ENCODE assay signal across 8 cellular contexts in the genomic region with DNA sequence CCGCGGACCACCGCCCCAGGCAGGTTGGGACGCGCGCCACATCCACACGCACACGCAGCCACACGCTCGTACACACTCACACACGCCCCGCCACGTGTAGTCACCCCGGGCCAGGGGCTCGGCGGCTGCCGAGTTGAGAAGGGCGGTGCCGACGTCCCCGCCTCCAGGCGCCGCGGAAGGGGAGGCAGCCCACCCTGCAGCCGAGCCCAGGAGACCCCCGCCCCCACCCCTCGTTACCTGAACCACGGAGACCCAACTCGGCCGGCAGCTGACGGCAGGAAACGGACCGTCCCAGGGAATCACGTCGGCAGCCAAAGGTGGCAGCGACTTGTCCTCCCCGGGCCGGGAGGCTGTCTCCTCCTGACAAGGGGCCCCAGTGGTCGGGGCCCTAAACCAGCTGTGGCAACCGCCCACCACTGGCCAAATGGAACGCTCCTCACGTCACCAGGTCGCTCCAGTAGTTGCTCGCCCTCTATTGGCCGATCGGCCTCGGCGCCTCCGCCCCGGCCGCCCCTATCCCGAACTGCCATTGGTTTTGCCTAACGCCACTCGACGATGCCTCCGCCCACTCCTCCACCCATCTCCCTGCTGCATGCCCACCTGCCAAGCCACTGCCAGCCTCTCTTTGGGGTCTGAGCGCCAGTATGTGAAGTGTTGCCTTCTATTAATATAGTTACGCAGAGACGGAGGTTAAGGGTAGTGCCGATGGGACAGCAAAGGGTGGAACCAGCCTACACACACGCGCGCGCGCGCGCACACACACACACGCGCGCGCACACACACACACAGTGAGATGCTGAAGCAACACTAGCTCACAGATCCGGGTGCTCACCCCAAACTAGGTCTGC. TPM values are rescaled to one million over a fixed set of nuclear protein-coding genes. Genes with fewer than 3 reads are reported as not detected.
DNase-seq lines count a peak whose midpoint lies in the region; ATAC-seq, FAIRE-seq and TF ChIP-seq lines count a peak whose summit lies in the region.

TSS of gene ZDHHC9 (minus strand) at position 428 of the 848 bp plus-strand sequence. CDS start 1,941 bp downstream, outside the sequence.

- peak within 1 kb of the TSS; percentile 65 to 79 (median 73) for H3K9ac ChIP-seq in skeletal muscle tissue (ENCODE audit: low read depth in 1 of 3, low read length in 3 of 3)

- H3K4me3 ChIP-seq in A549 (peak within 1 kb of the TSS; percentile 83), iPS-18c (ENCODE audit: insufficient read depth, low read depth, low read length) (peak within 1 kb of the TSS; percentile 63), skeletal muscle tissue (ENCODE audit: low read length in 3 of 3) (peak within 1 kb of the TSS; percentile 85 to 92 (median 91))

- peak; percentile 70 to 91 for DNase-seq in A549 (ENCODE audit: low read depth in 1 of 2, low spot score in 1 of 2)
- peak; percentile 89 for DNase-seq in NCI-H2171 treated with DMSO at 0.1 percent for 48 hours (lab: John Stamatoyannopoulos, UW)
- peak; percentile 41 to 82 for DNase-seq in T47D (ENCODE audit: low read depth in 1 of 2, low spot score in 1 of 2)

- H3K27me3 ChIP-seq in skeletal muscle tissue (ENCODE audit: control insufficient read depth in 3 of 3, insufficient read depth in 3 of 3, low read length in 3 of 3), result no peaks in the 10 kb centered on the region

- H3K4me2 ChIP-seq in A549, result peak within 1 kb of the TSS; percentile 87

- in situ Hi-C loops in T47D (cut with HindIII; ENCODE audit: low pct_unique_long_range_greater_than_20kb, low sequenced_read_pairs), result no loop called here

- H3K36me3 ChIP-seq in skeletal muscle tissue (ENCODE audit: control insufficient read depth in 3 of 3, insufficient read depth in 3 of 3, low read length in 3 of 3), result no peaks in the 10 kb centered on the region

- no peak for TF ChIP-seq RAD21 in A549 (conservative IDR thresholded peaks at IDR 0.05 in 1 of 2, IDR thresholded peaks at IDR 0.05 in 1 of 2)

- CTCF ChIA-PET in A549 (lab: Yijun Ruan, JAX), result interaction anchor here (0.6 to 2.5 kb wide), 3 partner anchors 20 to 239 kb away, joined by 3 to 7 read pairs (median 3); no protein-coding TSS in a partner anchor

- 0% methylated on average over 4 of the region's 72 CpGs for WGBS in A549 (ENCODE audit: missing lambda C conversion rate)

- ATAC-seq in A549 (peak; percentile 96 to 98), GM18868 (IDR thresholded peaks at IDR 0.05; ENCODE audit: unreplicated experiment) (peak; percentile 99), HG03103 (IDR thresholded peaks at IDR 0.05; ENCODE audit: low read depth, unreplicated experiment) (peak; percentile 99)

- POLR2A ChIA-PET in A549 (lab: Yijun Ruan, JAX), result interaction anchor here (1.4 kb wide), 1 partner anchor 62 kb away, joined by 7 read pairs; the partner anchor contains the start of gene UTP14A

- peak; percentile 95 for FAIRE-seq in A549 (lab: Jason Lieb, UNC)

- peak within 1 kb of the TSS; percentile 78 to 94 for H3K27ac ChIP-seq in A549
- H3K27ac ChIP-seq in VCaP, result peak within 1 kb of the TSS; percentile 86
- H3K27ac ChIP-seq in skeletal muscle tissue (ENCODE audit: low read depth, low read length), result peak within 1 kb of the TSS; percentile 76

- peak; percentile 32; the same call in 1 of the 2 replicates for TF ChIP-seq POLR2A in A549 (IDR thresholded peaks at IDR 0.05; ENCODE audit: low read length)

- TF ChIP-seq CTCF in A549 (IDR thresholded peaks at IDR 0.05) (no peak), VCaP (conservative IDR thresholded peaks at IDR 0.05) (no peak)

- H3K9me3 ChIP-seq in A549 (no peaks in the 10 kb centered on the region), iPS-18c (ENCODE audit: control insufficient read depth, insufficient read depth, low read length) (peaks cover 17% of the 10 kb centered on the region), skeletal muscle tissue (ENCODE audit: control insufficient read depth in 3 of 3, low read length in 3 of 3) (no peaks in the 10 kb centered on the region)

- no peak for TF ChIP-seq EP300 in A549 (IDR thresholded peaks at IDR 0.05)

- H3K4me1 ChIP-seq in A549 (peaks cover 13% of the 10 kb centered on the region; the same call in 2 of the 3 replicates), skeletal muscle tissue (ENCODE audit: control insufficient read depth in 3 of 3, insufficient read depth in 3 of 3, low read length in 3 of 3) (peaks cover 0 to 12% (median 9%) of the 10 kb centered on the region in 3 donors)

TF ChIP-seq in A549, 52 proteins besides CTCF, POLR2A, EP300 and RAD21:
- peak; percentile 69; the same call in 1 of the 2 replicates for TF ChIP-seq PBX3 (IDR thresholded peaks at IDR 0.05)
- TF ChIP-seq JUN (IDR thresholded peaks at IDR 0.05), result no peak; a peak in 1 of 5 replicates
- TF ChIP-seq MAX (IDR thresholded peaks at IDR 0.05), result peak; percentile 18; the same call in 1 of the 2 replicates
- peak; percentile 69; the same call in 1 of the 2 replicates for TF ChIP-seq PHF8 (IDR thresholded peaks at IDR 0.05; ENCODE audit: borderline replicate concordance, low read depth)
- TF ChIP-seq, protein P1, sequence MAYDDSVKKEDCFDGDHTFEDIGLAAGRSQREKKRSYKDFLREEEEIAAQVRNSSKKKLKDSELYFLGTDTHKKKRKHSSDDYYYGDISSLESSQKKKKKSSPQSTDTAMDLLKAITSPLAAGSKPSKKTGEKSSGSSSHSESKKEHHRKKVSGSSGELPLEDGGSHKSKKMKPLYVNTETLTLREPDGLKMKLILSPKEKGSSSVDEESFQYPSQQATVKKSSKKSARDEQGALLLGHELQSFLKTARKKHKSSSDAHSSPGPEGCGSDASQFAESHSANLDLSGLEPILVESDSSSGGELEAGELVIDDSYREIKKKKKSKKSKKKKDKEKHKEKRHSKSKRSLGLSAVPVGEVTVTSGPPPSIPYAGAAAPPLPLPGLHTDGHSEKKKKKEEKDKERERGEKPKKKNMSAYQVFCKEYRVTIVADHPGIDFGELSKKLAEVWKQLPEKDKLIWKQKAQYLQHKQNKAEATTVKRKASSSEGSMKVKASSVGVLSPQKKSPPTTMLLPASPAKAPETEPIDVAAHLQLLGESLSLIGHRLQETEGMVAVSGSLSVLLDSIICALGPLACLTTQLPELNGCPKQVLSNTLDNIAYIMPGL (CRISPR knock-in tag; IDR thresholded peaks at IDR 0.05; ENCODE audit: borderline replicate concordance), result no peak

RNA-seq across cellular contexts. Expression of gene ZDHHC9, which starts in this region (rescaled TPM):
- 44.8 and 50.6 TPM in 2 replicates for polyA plus RNA-seq in A549 (2011; rRNA removed)
- polyA plus RNA-seq in A549 (2012; cell fraction: cytosol; rRNA removed), result 13.2 and 16.7 TPM in 2 replicates
- 12.6 and 18.2 TPM in 2 replicates for polyA plus RNA-seq in A549 (2012; cell fraction: nucleus; rRNA removed)
- polyA plus RNA-seq in A549 (2017; fragmentation: RNase III; extraction: RNeasy Plus Mini Kit Qiagen cat#74134 plus additional on column Dnase treatment), result 18.8 to 20.4 TPM (median 20.2 TPM) in 3 replicates
- polyA minus RNA-seq in A549 (2011; rRNA and poly(A)+ RNA removed), result 41.2 and 52.5 TPM in 2 replicates
- total RNA-seq in skeletal muscle tissue, result 17.7 TPM

Comparison
In these comparisons a context has a peak if more than half of its experiments do, and no peak if none do; other contexts are left out.
1. Peak in every context shown above with its lines: DNase-seq, ATAC-seq, H3K4me3 ChIP-seq and H3K27ac ChIP-seq.